29 cellular contexts compared by ENCODE assay signal in the genomic region with DNA sequence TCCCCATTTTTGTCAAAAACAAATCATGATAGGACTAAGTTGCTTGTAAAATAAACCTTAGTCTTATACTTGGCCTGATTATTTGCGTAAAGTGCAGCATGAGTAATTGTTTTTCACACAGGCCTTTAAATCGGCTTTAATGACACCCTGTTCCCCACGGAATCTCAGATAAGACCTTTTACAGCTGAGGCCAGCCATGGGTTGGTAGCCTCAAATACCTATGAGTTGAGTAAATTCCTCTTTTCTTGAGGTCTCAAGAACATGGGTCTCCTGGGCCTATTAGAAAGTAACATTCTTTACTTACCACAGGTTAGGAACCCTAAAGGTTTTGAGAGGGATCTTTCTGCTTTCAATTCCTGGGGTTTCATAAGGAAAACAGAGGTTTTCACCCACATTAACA.
"Had no signal": no experiment of that assay in that cellular context is flagged by ENCODE, and none has a peak within 500 bp of the region (broad histone marks: within the 10 kb centered on the region; RNA-seq: fewer than 3 reads in every experiment).

No MANE protein-coding gene starts in this region.

- H3K27me3 ChIP-seq: adrenal gland, esophagus muscularis mucosa, foreskin keratinocyte, gastrocnemius medialis, heart left ventricle had no signal

- DNase-seq: activated CD4-positive, alpha-beta memory T cell treated with anti-CD3 and anti-CD28 coated beads for 36 hours; activated CD4-positive, alpha-beta T cell treated with anti-CD3 and anti-CD28 coated beads for 36 hours; activated CD4-positive, alpha-beta T cell treated with anti-CD3 and anti-CD28 coated beads, Interleukin-2, amount 10 ng/mL, durations not matched to agents 24 days and 14 days; activated CD4-positive, CD25-positive, alpha-beta regulatory T cell; activated CD4-positive, CD25-positive, alpha-beta regulatory T cell treated with anti-CD3 and anti-CD28 coated beads, Interleukin-2, amount 50 U/mL, for 72 hours; activated CD8-positive, alpha-beta memory T cell treated with anti-CD3 and anti-CD28 coated beads, Interleukin-2, amount 10 ng/mL, durations not matched to agents 7 days and 5 days; activated CD8-positive, alpha-beta memory T cell treated with anti-CD3 and anti-CD28 coated beads, Interleukin-2, amount 50 U/mL, for 4 hours; activated CD8-positive, alpha-beta T cell treated with anti-CD3 and anti-CD28 coated beads, Interleukin-2, amount 10 ng/mL, durations not matched to agents 7 days and 5 days; activated effector memory CD4-positive, alpha-beta T cell treated with anti-CD3 and anti-CD28 coated beads, Interleukin-2, amount 50 U/mL, for 16 hours; activated naive CD4-positive, alpha-beta T cell treated with anti-CD3 and anti-CD28 coated beads for 36 hours; activated naive CD8-positive, alpha-beta T cell treated with anti-CD3 and anti-CD28 coated beads for 36 hours; activated naive CD8-positive, alpha-beta T cell treated with anti-CD3 and anti-CD28 coated beads, Interleukin-2, amount 50 U/mL, for 24 hours; activated T-cell treated with anti-CD3 and anti-CD28 coated beads, Interleukin-2, amount 50 U/mL, for 1 hour; activated T-cell treated with anti-CD3 and anti-CD28 coated beads, Interleukin-2, amount 50 U/mL, for 48 hours; adrenal gland; amygdala; aorta; caudate nucleus; cortex of kidney; dermis blood vessel endothelial cell; effector CD4-positive, alpha-beta T cell; effector memory CD8-positive, alpha-beta T cell; erythroblast; foreskin keratinocyte; gastrocnemius medialis; glutamatergic neuron; heart left ventricle; T-helper 2 cell had no signal

- H3K36me3 ChIP-seq: adrenal gland, esophagus muscularis mucosa, gastrocnemius medialis, heart left ventricle had no signal

- H3K4me3 ChIP-seq: adrenal gland, esophagus muscularis mucosa, gastrocnemius medialis, heart left ventricle had no signal

- H3K9me3 ChIP-seq: adrenal gland, esophagus muscularis mucosa, gastrocnemius medialis had no signal

- H3K27ac ChIP-seq: adrenal gland, esophagus muscularis mucosa, foreskin keratinocyte, gastrocnemius medialis, heart left ventricle had no signal

- H3K4me1 ChIP-seq: adrenal gland, foreskin keratinocyte, gastrocnemius medialis had no signal
